In genomic region chr13:95797016-95797415, GRCh38 we compare ENCODE assay signal across 20 cellular contexts.
DNase-seq lines count a peak whose midpoint lies in the region; TF ChIP-seq lines count a peak whose summit lies in the region.
"Had no signal": no experiment of that assay in that cellular context is flagged by ENCODE, and none has a peak within 500 bp of the region (broad histone marks: within the 10 kb centered on the region; RNA-seq: fewer than 3 reads in every experiment).

No MANE protein-coding gene starts in this region.

- TF ChIP-seq POLR2A in breast epithelium (IDR thresholded peaks at IDR 0.05) = no peak

- H3K4me2 ChIP-seq in mammary epithelial cell (ENCODE audit: insufficient read depth, low read depth, low read length) (no peak overlapping the region), mesenchymal stem cell (ENCODE audit: low read length, poor library complexity, severe bottlenecking) (no peak overlapping the region)
- H3K4me2 ChIP-seq: BLaER1 had no signal

- no peak overlapping the region for H3K4me3 ChIP-seq in mammary epithelial cell (replicated peaks in 1 of 3; ENCODE audit: insufficient read depth in 1 of 3, low read depth in 2 of 3, low read length in 3 of 3)
- no peak overlapping the region for H3K4me3 ChIP-seq in breast epithelium
- H3K4me3 ChIP-seq in adipocyte (ENCODE audit: low read length) = no peak overlapping the region
- no peak overlapping the region for H3K4me3 ChIP-seq in mesenchymal stem cell (ENCODE audit: insufficient read depth in 1 of 2, low read depth in 1 of 2, low read length in 2 of 2)
- H3K4me3 ChIP-seq: BLaER1, GM12878, GM23248 had no signal

- H4K91ac ChIP-seq in mesenchymal stem cell (ENCODE audit: low read length) = no peak overlapping the region

- H3K4me1 ChIP-seq in mammary epithelial cell (ENCODE audit: insufficient read depth, low read length) = peaks cover 6% of the 10 kb centered on the region
- H3K4me1 ChIP-seq in breast epithelium = no peaks in the 10 kb centered on the region
- H3K4me1 ChIP-seq in adipocyte (ENCODE audit: control insufficient read depth, insufficient read depth, low read length) = peaks cover 4% of the 10 kb centered on the region
- no peaks in the 10 kb centered on the region for H3K4me1 ChIP-seq in mesenchymal stem cell (ENCODE audit: control insufficient read depth, insufficient read depth, low read depth, low read length)
- H3K4me1 ChIP-seq: BLaER1 had no signal

- TF ChIP-seq CTCF in mammary epithelial cell (conservative IDR thresholded peaks at IDR 0.05 in 1 of 2, IDR thresholded peaks at IDR 0.05 in 1 of 2; ENCODE audit: extremely low read depth in 1 of 2, insufficient read depth in 1 of 2, low read depth in 1 of 2, low read length in 2 of 2) (no peak), breast epithelium (IDR thresholded peaks at IDR 0.05) (no peak)

- WGBS in mammary epithelial cell (ENCODE audit: low coverage, missing lambda C conversion rate) = 97% methylated on average over 2 of the region's 2 CpGs
- no CpG with 5 or more reads among the region's 2 CpGs for WGBS in mesenchymal stem cell

- in situ Hi-C loops in mammary epithelial cell (cut with MboI; ENCODE audit: low sequenced_read_pairs in 2 of 2) = no loop called here

- no peak overlapping the region for H2AFZ ChIP-seq in mammary epithelial cell (ENCODE audit: low read depth, low read length)
- no peak overlapping the region for H2AFZ ChIP-seq in mesenchymal stem cell (ENCODE audit: low read depth, low read length)
- H2AFZ ChIP-seq: GM23248 had no signal

- H3K23ac ChIP-seq in mesenchymal stem cell (ENCODE audit: low read length in 2 of 2) = no peak overlapping the region

- H3K14ac ChIP-seq in mesenchymal stem cell (ENCODE audit: low read length in 2 of 2) = no peak overlapping the region

- H3K9ac ChIP-seq in mammary epithelial cell (ENCODE audit: insufficient read depth, low read length) (peak overlapping the region; percentile 10), adipocyte (ENCODE audit: low read length) (no peak overlapping the region), mesenchymal stem cell (ENCODE audit: low read length) (no peak overlapping the region)
- H3K9ac ChIP-seq: BLaER1, GM23248 had no signal

- no peaks in the 10 kb centered on the region for H3K79me2 ChIP-seq in mammary epithelial cell (ENCODE audit: insufficient read depth, low read length)

- no peaks in the 10 kb centered on the region for H4K20me1 ChIP-seq in mammary epithelial cell (ENCODE audit: insufficient read depth, low read length)
- H4K20me1 ChIP-seq: BLaER1 had no signal

- no peak overlapping the region for H3K27ac ChIP-seq in mammary epithelial cell (ENCODE audit: insufficient read depth, low read depth, low read length)
- H3K27ac ChIP-seq in breast epithelium = no peak overlapping the region
- no peak overlapping the region for H3K27ac ChIP-seq in mesenchymal stem cell (ENCODE audit: low read length, poor library complexity, severe bottlenecking)
- H3K27ac ChIP-seq: 22Rv1, BLaER1, C4-2B, GM23248 had no signal

- H3K9me3 ChIP-seq in mammary epithelial cell (replicated peaks; ENCODE audit: insufficient read depth, low read length) (no peaks in the 10 kb centered on the region), breast epithelium (no peaks in the 10 kb centered on the region), adipocyte (ENCODE audit: control insufficient read depth, low read length) (no peaks in the 10 kb centered on the region), mesenchymal stem cell (ENCODE audit: control insufficient read depth, low read length) (no peaks in the 10 kb centered on the region)
- H3K9me3 ChIP-seq: BLaER1 had no signal

- no peak overlapping the region for H2AK5ac ChIP-seq in mesenchymal stem cell (ENCODE audit: low read length, severe bottlenecking)

- no peak overlapping the region for H2BK15ac ChIP-seq in mesenchymal stem cell (ENCODE audit: low read depth, poor library complexity, severe bottlenecking)

- H3K27me3 ChIP-seq in mammary epithelial cell (ENCODE audit: insufficient read depth, low read length) = no peaks in the 10 kb centered on the region
- no peaks in the 10 kb centered on the region for H3K27me3 ChIP-seq in breast epithelium
- H3K27me3 ChIP-seq in adipocyte (replicated peaks; ENCODE audit: control insufficient read depth, insufficient read depth, low read length) = no peaks in the 10 kb centered on the region
- no peaks in the 10 kb centered on the region for H3K27me3 ChIP-seq in mesenchymal stem cell (ENCODE audit: control insufficient read depth in 1 of 2, insufficient read depth in 1 of 2, low read length in 2 of 2)
- H3K27me3 ChIP-seq: BLaER1 had no signal

- H2BK5ac ChIP-seq in mesenchymal stem cell (ENCODE audit: low read depth, low read length, poor library complexity, severe bottlenecking) = no peak overlapping the region

- peaks cover 4% of the 10 kb centered on the region for H3K79me1 ChIP-seq in mesenchymal stem cell (replicated peaks; ENCODE audit: low read length, poor library complexity, severe bottlenecking)

- dilution Hi-C loops in mammary epithelial cell (cut with HindIII; ENCODE audit: low sequenced_read_pairs) = no loop called here

- no peak overlapping the region for H2BK12ac ChIP-seq in mesenchymal stem cell (ENCODE audit: low read length in 2 of 2)

- H2BK120ac ChIP-seq in mesenchymal stem cell (ENCODE audit: low read depth, low read length) = no peak overlapping the region

- BruUV-seq in mammary epithelial cell (replicated peaks; lab: Mats Ljungman, UMichigan) = no TSS peak

- H4K8ac ChIP-seq in mesenchymal stem cell (ENCODE audit: low read length) = no peak overlapping the region

- intact Hi-C loops in mammary epithelial cell (cut with micrococcal nuclease) (no loop called here), breast epithelium (cut with DNase I; ENCODE audit: low total_unique reads) (no loop called here)

- H3K4ac ChIP-seq in mesenchymal stem cell (ENCODE audit: low read depth in 1 of 2, low read length in 2 of 2) = no peak overlapping the region

- CTCF ChIA-PET in mammary epithelial cell (lab: Charles Lee; ENCODE audit: low non-redundant PET) = no interaction called here

- H3K36me3 ChIP-seq in mammary epithelial cell (ENCODE audit: insufficient read depth, low read length) (peaks cover 7% of the 10 kb centered on the region), breast epithelium (no peaks in the 10 kb centered on the region), adipocyte (ENCODE audit: control insufficient read depth, insufficient read depth, low read length, severe bottlenecking) (peaks cover 41% of the 10 kb centered on the region), mesenchymal stem cell (ENCODE audit: control insufficient read depth in 1 of 2, insufficient read depth in 2 of 2, low read depth in 1 of 2, low read length in 2 of 2) (peaks cover 6 to 52% of the 10 kb centered on the region in 2 experiments)

- DNase-seq in mammary epithelial cell (no peak), breast epithelium (ENCODE audit: low spot score in 2 of 2) (no peak), adipocyte (ENCODE audit: low read depth) (peak; percentile 13), mesenchymal stem cell (peak; percentile 63), midbrain (lab: John Stamatoyannopoulos, UW) (no peak), inferior parietal cortex (ENCODE audit: extremely low spot score) (no peak), NCI-H510A treated with DMSO at 0.1 percent for 48 hours (lab: John Stamatoyannopoulos, UW) (no peak)
- DNase-seq in activated CD8-positive, alpha-beta memory T cell treated with anti-CD3 and anti-CD28 coated beads, Interleukin-2, amount 50 U/mL, for 4 hours = no peak
- DNase-seq: CD4-positive, CD25-positive, alpha-beta regulatory T cell; CD8-positive, alpha-beta memory T cell; DMS 273 treated with DMSO at 0.1 percent for 48 hours; DMS79; EL; GDM1; GM23248; H9 had no signal

- H3K18ac ChIP-seq in mesenchymal stem cell (ENCODE audit: low read depth in 1 of 2, low read length in 2 of 2) = no peak overlapping the region

Comparison
In these comparisons a context has a peak if more than half of its experiments do, and no peak if none do; other contexts are left out.
1. DNase-seq: peak in adipocyte (single experiment) and mesenchymal stem cell (single experiment); none in mammary epithelial cell (single experiment), breast epithelium (0 of 2), midbrain (single experiment), inferior parietal cortex (single experiment), activated CD8-positive, alpha-beta memory T cell treated with anti-CD3 and anti-CD28 coated beads, Interleukin-2, amount 50 U/mL, for 4 hours (single experiment) and NCI-H510A treated with DMSO at 0.1 percent for 48 hours (single experiment).